Comparison of ENCODE assay signal across 1 cellular context in genomic region chr7:94514917-94515316, GRCh38.
TF ChIP-seq lines count a peak whose summit lies in the region.

No MANE protein-coding gene starts in this region.

TF ChIP-seq in HepG2, 621 proteins besides CTCF, POLR2A, EP300 and RAD21:
- no peak for TF ChIP-seq PAX8 (CRISPR knock-in tag; IDR thresholded peaks at IDR 0.05; ENCODE audit: borderline replicate concordance)
- TF ChIP-seq MAF1 (CRISPR knock-in tag; IDR thresholded peaks at IDR 0.05; ENCODE audit: borderline replicate concordance), result no peak
- TF ChIP-seq ZNF512 (CRISPR knock-in tag; IDR thresholded peaks at IDR 0.05), result no peak
- no peak for TF ChIP-seq ZBTB37 (CRISPR knock-in tag; IDR thresholded peaks at IDR 0.05)
- TF ChIP-seq ZNF784 (CRISPR knock-in tag; IDR thresholded peaks at IDR 0.05; ENCODE audit: borderline replicate concordance), result no peak
- peak; percentile 7 to 80; a peak in 2 of 4 replicates for TF ChIP-seq MAFK (conservative IDR thresholded peaks at IDR 0.05 in 1 of 2, IDR thresholded peaks at IDR 0.05 in 1 of 2; ENCODE audit: low read length in 2 of 2)
- TF ChIP-seq NCOR1 (IDR thresholded peaks at IDR 0.05; ENCODE audit: borderline replicate concordance, low read length), result no peak
- no peak for TF ChIP-seq MTA3 (CRISPR knock-in tag; IDR thresholded peaks at IDR 0.05)
- TF ChIP-seq ZNF234 (CRISPR knock-in tag; conservative IDR thresholded peaks at IDR 0.05), result no peak
- TF ChIP-seq NFAT5 (CRISPR knock-in tag; IDR thresholded peaks at IDR 0.05), result no peak
- TF ChIP-seq MAFF (IDR thresholded peaks at IDR 0.05; ENCODE audit: low read depth, low read length), result peak; percentile 37; the same call in 1 of the 2 replicates
- TF ChIP-seq FOXA3 (CRISPR knock-in tag; IDR thresholded peaks at IDR 0.05), result no peak
- no peak for TF ChIP-seq FIP1L1 (IDR thresholded peaks at IDR 0.05; ENCODE audit: borderline replicate concordance, insufficient read depth, low read depth, low read length)
- no peak for TF ChIP-seq ATRX (CRISPR knock-in tag; IDR thresholded peaks at IDR 0.05; ENCODE audit: borderline replicate concordance)
- TF ChIP-seq ZNF75D (CRISPR knock-in tag; IDR thresholded peaks at IDR 0.05; ENCODE audit: borderline replicate concordance), result no peak
- TF ChIP-seq SCMH1 (CRISPR knock-in tag; IDR thresholded peaks at IDR 0.05; ENCODE audit: borderline replicate concordance), result no peak
TF ChIP-seq in HepG2: peak in this region for 2.
